ENCODE assay signal across 7 cellular contexts in genomic region chr5:133287500-133287899, GRCh38.
DNase-seq lines count a peak whose midpoint lies in the region; TF ChIP-seq lines count a peak whose summit lies in the region.

No MANE protein-coding gene starts in this region.

- H3K36me3 ChIP-seq in MM.1S (replicated peaks; ENCODE audit: insufficient read depth, low read length) = no peaks in the 10 kb centered on the region

- H3K4me3 ChIP-seq in MM.1S (ENCODE audit: low read length) = no peak overlapping the region

- no peak overlapping the region for H2AFZ ChIP-seq in MM.1S (ENCODE audit: low read length)

- no peaks in the 10 kb centered on the region for H3K79me2 ChIP-seq in MM.1S (ENCODE audit: low read length)

- peak; percentile 19 for DNase-seq in GM10266 (ENCODE audit: extremely low spot score)
- DNase-seq in MM.1S = peak; percentile 49
- DNase-seq in activated T-cell treated with anti-CD3 and anti-CD28 coated beads, Interleukin-2, amount 50 U/mL, for 48 hours = peak; percentile 50 to 58
- DNase-seq in iPS-NIHi7 (ENCODE audit: extremely low spot score) = peak; percentile 48
- peak; percentile 6 for DNase-seq in stimulated activated CD8-positive, alpha-beta memory T cell treated with anti-CD3 and anti-CD28 coated beads, Interleukin-15, amount 100 ng/mL, for 1 hour (ENCODE audit: low read depth)
- no peak for DNase-seq in NCI-H774 (lab: John Stamatoyannopoulos, UW)
- DNase-seq in germinal center (ENCODE audit: low spot score) = no peak

- H3K9me2 ChIP-seq in MM.1S (replicated peaks; ENCODE audit: insufficient read depth, low read length) = no peaks in the 10 kb centered on the region

- H4K20me1 ChIP-seq in MM.1S (ENCODE audit: insufficient read depth, low read length) = no peaks in the 10 kb centered on the region

- H3K4me2 ChIP-seq in MM.1S (ENCODE audit: low read depth, low read length) = no peak overlapping the region

- H3K9ac ChIP-seq in MM.1S (ENCODE audit: low read length) = no peak overlapping the region

- TF ChIP-seq CTCF in GM10266 (IDR thresholded peaks at IDR 0.05; ENCODE audit: control insufficient read depth, insufficient read depth, low read depth, missing control alignments) = peak; percentile 58
- peak; percentile 67 for TF ChIP-seq CTCF in MM.1S (IDR thresholded peaks at IDR 0.05; ENCODE audit: low read length)

- no peaks in the 10 kb centered on the region for H3K9me3 ChIP-seq in MM.1S (replicated peaks; ENCODE audit: insufficient read depth, low read length)

- no peaks in the 10 kb centered on the region for H3K27me3 ChIP-seq in MM.1S (replicated peaks; ENCODE audit: insufficient read depth, low read length)

- H3K27ac ChIP-seq in MM.1S (ENCODE audit: low read length) = no peak overlapping the region

- no peaks in the 10 kb centered on the region for H3F3A ChIP-seq in MM.1S (ENCODE audit: insufficient read depth, low read length)

- H3K4me1 ChIP-seq in MM.1S (ENCODE audit: low read length) = no peaks in the 10 kb centered on the region

Comparison
In these comparisons a context has a peak if more than half of its experiments do, and no peak if none do; other contexts are left out.
1. DNase-seq: peak in GM10266 (single experiment), MM.1S (single experiment), activated T-cell treated with anti-CD3 and anti-CD28 coated beads, Interleukin-2, amount 50 U/mL, for 48 hours (2 of 2), iPS-NIHi7 (single experiment) and stimulated activated CD8-positive, alpha-beta memory T cell treated with anti-CD3 and anti-CD28 coated beads, Interleukin-15, amount 100 ng/mL, for 1 hour (single experiment); none in NCI-H774 (single experiment) and germinal center (single experiment).